Comparison of ENCODE assay signal across 8 cellular contexts in genomic region chr6:13711384-13711725, GRCh38. TPM values are rescaled to one million over a fixed set of nuclear protein-coding genes. Genes with fewer than 3 reads are reported as not detected.
DNase-seq lines count a peak whose midpoint lies in the region; ATAC-seq, FAIRE-seq and TF ChIP-seq lines count a peak whose summit lies in the region.

No MANE protein-coding gene starts in this region.

- no peaks in the 10 kb centered on the region for H3K9me2 ChIP-seq in PC-3 (replicated peaks; ENCODE audit: low read length)

- H2AFZ ChIP-seq in PC-3 (ENCODE audit: low read length) = no peak overlapping the region

- H3K36me3 ChIP-seq in PC-3 (ENCODE audit: low read depth, low read length) = no peaks in the 10 kb centered on the region
- no peaks in the 10 kb centered on the region for H3K36me3 ChIP-seq in bronchial epithelial cell (ENCODE audit: control insufficient read depth, insufficient read depth, low read length)
- peaks cover 9% of the 10 kb centered on the region for H3K36me3 ChIP-seq in mesodermal cell (ENCODE audit: control insufficient read depth, insufficient read depth, low read length)

- no peak for TF ChIP-seq POLR2A in A549 (IDR thresholded peaks at IDR 0.05; ENCODE audit: low read length)

- H4K20me1 ChIP-seq in PC-3 (ENCODE audit: low read length) = peaks cover 34% of the 10 kb centered on the region

- H3K9me3 ChIP-seq in A549 (no peaks in the 10 kb centered on the region), PC-3 (ENCODE audit: low read length) (no peaks in the 10 kb centered on the region), mesodermal cell (ENCODE audit: control insufficient read depth, low read length) (peaks cover under 1% of the 10 kb centered on the region)

- no peak; the same call in 1 of the 3 replicates for TF ChIP-seq CTCF in A549 (IDR thresholded peaks at IDR 0.05)
- 0 out of 2 replicates have a peak, but pooled peaks have one; percentile 11 for TF ChIP-seq CTCF in PC-3 (conservative IDR thresholded peaks at IDR 0.05; ENCODE audit: low read depth, low read length)
- peak; percentile 14 for TF ChIP-seq CTCF in bronchial epithelial cell (IDR thresholded peaks at IDR 0.05; ENCODE audit: insufficient read depth, low read length, severe bottlenecking)

- H3K9ac ChIP-seq in PC-3 (ENCODE audit: low read length) = peak overlapping the region; percentile 48; the same call in 1 of the 2 replicates

- intact Hi-C loops in PC-3 (cut with micrococcal nuclease) = loop anchor here (5.0 to 10.0 kb wide), 3 partner anchors 101 to 377 kb away; partner anchors contain the start of genes MCUR1 and SIRT5

- no TSS peak for BruUV-seq in PC-3 (replicated peaks; lab: Mats Ljungman, UMichigan)

- TF ChIP-seq EP300 in A549 (IDR thresholded peaks at IDR 0.05) = no peak

- no peak for TF ChIP-seq RAD21 in A549 (conservative IDR thresholded peaks at IDR 0.05 in 1 of 2, IDR thresholded peaks at IDR 0.05 in 1 of 2)

- no peaks in the 10 kb centered on the region for H3F3A ChIP-seq in PC-3 (ENCODE audit: low read length, unreplicated experiment)

- POLR2A ChIA-PET in A549 (lab: Yijun Ruan, JAX) = interaction anchor here (1.0 to 1.9 kb wide), 3 partner anchors 18 to 137 kb away, joined by 3 to 14 read pairs (median 3); partner anchors contain the start of genes NOL7 and SIRT5
- POLR2A ChIA-PET in PC-3 (lab: Charles Lee; ENCODE audit: unreplicated experiment) = no interaction called here

- 0% methylated on average over 8 of the region's 49 CpGs for WGBS in A549 (ENCODE audit: missing lambda C conversion rate)
- WGBS in mesodermal cell (ENCODE audit: insufficient coverage in 2 of 2), 2 experiments = 0 to 1% methylated on average over 21 to 44 of the region's 49 CpGs

- peak overlapping the region; percentile 76; the same call in 2 of the 3 replicates for H3K4me2 ChIP-seq in A549
- H3K4me2 ChIP-seq in PC-3 (ENCODE audit: low read length) = no peak overlapping the region

- H3K27me3 ChIP-seq in PC-3 (ENCODE audit: low read length) (no peaks in the 10 kb centered on the region), bronchial epithelial cell (ENCODE audit: control insufficient read depth, insufficient read depth, low read length) (no peaks in the 10 kb centered on the region)

- peaks cover 46% of the 10 kb centered on the region for H3K79me2 ChIP-seq in PC-3 (ENCODE audit: low read length)

- no peak for FAIRE-seq in A549 (lab: Jason Lieb, UNC)
- FAIRE-seq in bronchial epithelial cell (lab: Jason Lieb, UNC) = no peak

- peak; percentile 56 to 83 for ATAC-seq in A549
- ATAC-seq in GM18508 (IDR thresholded peaks at IDR 0.05; ENCODE audit: insufficient read depth, unreplicated experiment) = peak; percentile 21
- ATAC-seq in HG02981 (IDR thresholded peaks at IDR 0.05; ENCODE audit: unreplicated experiment) = peak; percentile 38
- ATAC-seq in PC-3 = peak; percentile 48

- H3K4me1 ChIP-seq in A549 (peaks cover 11% of the 10 kb centered on the region; the same call in 2 of the 3 replicates), PC-3 (ENCODE audit: insufficient read depth, low read length) (peaks cover 32% of the 10 kb centered on the region), mesodermal cell (ENCODE audit: control insufficient read depth, insufficient read depth, low read length, poor library complexity, severe bottlenecking) (no peaks in the 10 kb centered on the region)

- H3K4me3 ChIP-seq in A549 (peak overlapping the region; percentile 78), PC-3 (ENCODE audit: low read length) (peak overlapping the region; percentile 64), bronchial epithelial cell (ENCODE audit: low read depth, low read length) (peak overlapping the region; percentile 55), mesodermal cell (ENCODE audit: extremely low read depth, insufficient read depth, low read length, poor library complexity, severe bottlenecking) (peak overlapping the region; percentile 68)

- H3K27ac ChIP-seq in A549 = peak overlapping the region; percentile 96 to 100
- H3K27ac ChIP-seq in PC-3 (ENCODE audit: low read length) = 0 out of 2 replicates have a peak overlapping the region, but pooled peaks have one; percentile 15
- peak overlapping the region; percentile 77 for H3K27ac ChIP-seq in mesodermal cell (ENCODE audit: low read depth, low read length, severe bottlenecking)

- CTCF ChIA-PET in A549 (lab: Yijun Ruan, JAX) (no interaction called here), PC-3 (lab: Charles Lee) (interaction anchor here (0.7 to 0.9 kb wide), 2 partner anchors 84 to 96 kb away, joined by 3 to 4 read pairs; partner anchors contain the start of gene NOL7)

- DNase-seq in A549 (ENCODE audit: low read depth in 1 of 2, low spot score in 1 of 2) = no peak
- no peak for DNase-seq in PC-3
- DNase-seq in bronchial epithelial cell (ENCODE audit: low read depth) = peak; percentile 26
- no peak for DNase-seq in putamen (ENCODE audit: low spot score)
- no peak for DNase-seq in NCI-H1048 (lab: John Stamatoyannopoulos, UW)

TF ChIP-seq in A549, 52 proteins besides CTCF, POLR2A, EP300 and RAD21:
- no peak for TF ChIP-seq RARB (CRISPR knock-in tag; IDR thresholded peaks at IDR 0.05)
- no peak for TF ChIP-seq CEBPB (IDR thresholded peaks at IDR 0.05)
- TF ChIP-seq HDAC2 (IDR thresholded peaks at IDR 0.05) = no peak
- no peak for TF ChIP-seq ZC3H11A (IDR thresholded peaks at IDR 0.05)
- TF ChIP-seq HES2 (IDR thresholded peaks at IDR 0.05) = no peak
- TF ChIP-seq CHD4 (IDR thresholded peaks at IDR 0.05; ENCODE audit: borderline replicate concordance) = no peak
- TF ChIP-seq MAX (IDR thresholded peaks at IDR 0.05) = no peak; the same call in 1 of the 2 replicates
- TF ChIP-seq E2F6 (IDR thresholded peaks at IDR 0.05; ENCODE audit: borderline replicate concordance, low read depth) = no peak
- no peak for TF ChIP-seq NFE2L2 (conservative IDR thresholded peaks at IDR 0.05; ENCODE audit: low read length)
- TF ChIP-seq CBX8 (IDR thresholded peaks at IDR 0.05) = no peak
- TF ChIP-seq HEYL (CRISPR knock-in tag; IDR thresholded peaks at IDR 0.05) = no peak
TF ChIP-seq in A549: peak in this region for 0.

RNA-seq across cellular contexts. Expression of gene RANBP9, which starts 0.3 kb away (rescaled TPM):
- polyA plus RNA-seq in A549 (2011; rRNA removed) = 15.7 and 20.3 TPM in 2 replicates
- 7.1 TPM in 2 replicates for polyA plus RNA-seq in A549 (2012; cell fraction: cytosol; rRNA removed)
- 4.0 and 5.3 TPM in 2 replicates for polyA plus RNA-seq in A549 (2012; cell fraction: nucleus; rRNA removed)
- polyA plus RNA-seq in A549 (2017; fragmentation: RNase III; extraction: RNeasy Plus Mini Kit Qiagen cat#74134 plus additional on column Dnase treatment) = 13.7 to 15.2 TPM (median 14.3 TPM) in 3 replicates
- 10.2 and 11.8 TPM in 2 replicates for polyA minus RNA-seq in A549 (2011; rRNA and poly(A)+ RNA removed)
- 25.8 and 27.9 TPM in 2 replicates for total RNA-seq in PC-3 (2014; rRNA removed)
- 27.4 and 39.4 TPM in 2 replicates for total RNA-seq in bronchial epithelial cell
- 53.2 TPM for polyA plus RNA-seq in mesodermal cell (2013, experiment 1 of 2)
- polyA plus RNA-seq in mesodermal cell (2013, experiment 2 of 2) = 56.1 TPM

Comparison
In these comparisons a context has a peak if more than half of its experiments do, and no peak if none do; other contexts are left out.
1. H3K27ac ChIP-seq: peak in every context shown above with its lines; median percentile 98 in A549; 77 in mesodermal cell; 15 in PC-3.